9 cellular contexts compared by ENCODE assay signal in the genomic region with DNA sequence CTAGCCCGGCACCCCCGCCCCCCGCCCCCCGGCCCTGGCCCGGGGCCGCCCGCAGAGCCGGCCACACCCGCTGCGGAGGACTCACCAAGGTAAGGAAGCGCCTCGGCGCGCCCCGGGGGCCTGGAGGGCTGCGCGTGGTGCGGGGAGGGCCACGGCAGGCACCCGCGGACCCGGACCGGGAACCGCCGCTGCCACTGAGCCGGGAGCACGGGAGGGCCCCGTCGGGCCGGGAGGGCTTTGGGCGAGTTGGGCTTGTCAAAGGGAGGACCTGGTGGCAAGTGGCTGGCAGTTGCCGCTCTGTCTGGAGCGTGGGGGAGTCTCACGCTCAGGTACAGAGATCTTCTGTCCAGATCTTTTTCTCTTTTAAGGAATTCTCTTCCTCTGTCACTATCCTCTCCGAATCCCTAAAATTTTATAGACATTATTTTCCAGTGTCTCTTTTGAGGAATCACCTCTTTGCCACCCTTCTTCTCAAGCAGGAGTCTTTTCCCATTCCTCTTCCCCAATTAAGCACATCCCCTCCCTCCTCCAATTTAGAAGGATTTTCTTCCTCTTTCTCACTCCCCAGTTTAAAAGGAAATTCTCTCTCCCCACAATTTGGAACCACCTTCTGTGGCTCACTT. TPM values are rescaled to one million over a fixed set of nuclear protein-coding genes. Genes with fewer than 3 reads are reported as not detected.
A peak's percentile ranks its signal among the peaks of the same experiment; 100 is the strongest.
DNase-seq lines count a peak whose midpoint lies in the region; ATAC-seq lines count a peak whose summit lies in the region.
"Had no signal": no experiment of that assay in that cellular context is flagged by ENCODE, and none has a peak within 500 bp of the region (broad histone marks: within the 10 kb centered on the region; RNA-seq: fewer than 3 reads in every experiment).

No MANE protein-coding gene starts in this region.

- no peak overlapping the region for H3K27ac ChIP-seq in CD4-positive, CD25-positive, alpha-beta regulatory T cell (ENCODE audit: insufficient read depth, low read length, poor library complexity, severe bottlenecking)
- no peak overlapping the region for H3K27ac ChIP-seq in mesenchymal stem cell (ENCODE audit: low read length, poor library complexity, severe bottlenecking)
- H3K27ac ChIP-seq: neutrophil had no signal

- no peak overlapping the region for H3K18ac ChIP-seq in mesenchymal stem cell (ENCODE audit: low read depth in 1 of 2, low read length in 2 of 2)

- peak overlapping the region in 1 of 2 experiments; percentile 23 for H3K23ac ChIP-seq in mesenchymal stem cell (ENCODE audit: low read length in 2 of 2)

- no peak for DNase-seq in CD4-positive, CD25-positive, alpha-beta regulatory T cell
- peak; percentile 65 for DNase-seq in D341Med (ENCODE audit: low spot score)
- no peak for DNase-seq in activated T-helper 1 cell treated with anti-CD3 and anti-CD28 coated beads, Interleukin-12 subunit alpha, Interleukin-12 subunit beta, Interleukin-2, Interleukin-4 antibody, amounts not matched to agents 30 ng/mL and 10 ng/mL and 1 ng/mL, durations not matched to agents 14 hours and 24 hours and 36 hours (ENCODE audit: low spot score)
- DNase-seq in mesenchymal stem cell: no peak
- DNase-seq in cerebellum (ENCODE audit: low spot score): no peak
- DNase-seq in COR-L47 (lab: John Stamatoyannopoulos, UW): no peak
- DNase-seq in activated effector memory CD4-positive, alpha-beta T cell treated with Interleukin-2 at 50 U/mL for 16 hours: no peak

- H3K4me3 Mint-ChIP-seq in CD4-positive, CD25-positive, alpha-beta regulatory T cell: peak overlapping the region in 3 of 4 donors; percentile 10 to 82 (median 54)
- peak overlapping the region; percentile 25 for H3K4me3 Mint-ChIP-seq in activated T-helper 1 cell treated with anti-CD3 and anti-CD28 coated beads, Interleukin-12 subunit alpha, Interleukin-12 subunit beta, Interleukin-2, Interleukin-4 antibody, amounts not matched to agents 30 ng/mL and 10 ng/mL and 1 ng/mL, durations not matched to agents 14 hours and 24 hours and 36 hours

- peaks cover 0 to 31% (median 16%) of the 10 kb centered on the region in 4 donors for H3K4me1 Mint-ChIP-seq in CD4-positive, CD25-positive, alpha-beta regulatory T cell
- H3K4me1 Mint-ChIP-seq in activated T-helper 1 cell treated with anti-CD3 and anti-CD28 coated beads, Interleukin-12 subunit alpha, Interleukin-12 subunit beta, Interleukin-2, Interleukin-4 antibody, amounts not matched to agents 30 ng/mL and 10 ng/mL and 1 ng/mL, durations not matched to agents 14 hours and 24 hours and 36 hours (ENCODE audit: low read depth): peaks cover 42% of the 10 kb centered on the region

- peaks cover 4% of the 10 kb centered on the region for H3K36me3 Mint-ChIP-seq in CD4-positive, CD25-positive, alpha-beta regulatory T cell
- H3K36me3 Mint-ChIP-seq in activated T-helper 1 cell treated with anti-CD3 and anti-CD28 coated beads, Interleukin-12 subunit alpha, Interleukin-12 subunit beta, Interleukin-2, Interleukin-4 antibody, amounts not matched to agents 30 ng/mL and 10 ng/mL and 1 ng/mL, durations not matched to agents 14 hours and 24 hours and 36 hours (ENCODE audit: low read depth): peaks cover 9% of the 10 kb centered on the region

- no peak overlapping the region for H2BK5ac ChIP-seq in mesenchymal stem cell (ENCODE audit: low read depth, low read length, poor library complexity, severe bottlenecking)

- H4K91ac ChIP-seq in mesenchymal stem cell (ENCODE audit: low read length): no peak overlapping the region

- intact Hi-C loops in activated T-helper 1 cell treated with anti-CD3 and anti-CD28 coated beads, Interleukin-12 subunit alpha, Interleukin-12 subunit beta, Interleukin-2, Interleukin-4 antibody, amounts not matched to agents 30 ng/mL and 10 ng/mL and 1 ng/mL, durations not matched to agents 14 hours and 24 hours and 36 hours (cut with micrococcal nuclease): no loop called here

- H3K4me3 ChIP-seq in CD4-positive, CD25-positive, alpha-beta regulatory T cell (ENCODE audit: low read depth, low read length): no peak overlapping the region
- H3K4me3 ChIP-seq in mesenchymal stem cell (ENCODE audit: insufficient read depth in 1 of 2, low read depth in 1 of 2, low read length in 2 of 2): no peak overlapping the region

- H3K4ac ChIP-seq in mesenchymal stem cell (ENCODE audit: low read depth in 1 of 2, low read length in 2 of 2): no peak overlapping the region

- H3K4me2 ChIP-seq in mesenchymal stem cell (ENCODE audit: low read length, poor library complexity, severe bottlenecking): peak overlapping the region; percentile 25

- no peak overlapping the region for H2AFZ ChIP-seq in mesenchymal stem cell (ENCODE audit: low read depth, low read length)

- H3K4me1 ChIP-seq in CD4-positive, CD25-positive, alpha-beta regulatory T cell (ENCODE audit: control insufficient read depth, insufficient read depth, low read length, poor library complexity, severe bottlenecking): peaks cover 9% of the 10 kb centered on the region
- peaks cover 20% of the 10 kb centered on the region for H3K4me1 ChIP-seq in mesenchymal stem cell (ENCODE audit: control insufficient read depth, insufficient read depth, low read depth, low read length)

- peaks cover 90% of the 10 kb centered on the region for H3K27me3 Mint-ChIP-seq in CD4-positive, CD25-positive, alpha-beta regulatory T cell
- peaks cover 82% of the 10 kb centered on the region for H3K27me3 Mint-ChIP-seq in activated T-helper 1 cell treated with anti-CD3 and anti-CD28 coated beads, Interleukin-12 subunit alpha, Interleukin-12 subunit beta, Interleukin-2, Interleukin-4 antibody, amounts not matched to agents 30 ng/mL and 10 ng/mL and 1 ng/mL, durations not matched to agents 14 hours and 24 hours and 36 hours (ENCODE audit: insufficient read depth)

- no peak overlapping the region for H3K9ac ChIP-seq in mesenchymal stem cell (ENCODE audit: low read length)

- H2BK120ac ChIP-seq in mesenchymal stem cell (ENCODE audit: low read depth, low read length): no peak overlapping the region

- no peak overlapping the region for H2BK15ac ChIP-seq in mesenchymal stem cell (ENCODE audit: low read depth, poor library complexity, severe bottlenecking)

- no peaks in the 10 kb centered on the region for H3K79me1 ChIP-seq in mesenchymal stem cell (replicated peaks; ENCODE audit: low read length, poor library complexity, severe bottlenecking)

- H3K9me3 Mint-ChIP-seq in CD4-positive, CD25-positive, alpha-beta regulatory T cell: peaks cover 0 to 3% (median 0%) of the 10 kb centered on the region in 7 donors
- H3K9me3 Mint-ChIP-seq in activated T-helper 1 cell treated with anti-CD3 and anti-CD28 coated beads, Interleukin-12 subunit alpha, Interleukin-12 subunit beta, Interleukin-2, Interleukin-4 antibody, amounts not matched to agents 30 ng/mL and 10 ng/mL and 1 ng/mL, durations not matched to agents 14 hours and 24 hours and 36 hours: no peaks in the 10 kb centered on the region

- no peak overlapping the region for H2AK5ac ChIP-seq in mesenchymal stem cell (ENCODE audit: low read length, severe bottlenecking)

- no peaks in the 10 kb centered on the region for H3K9me3 ChIP-seq in CD4-positive, CD25-positive, alpha-beta regulatory T cell (ENCODE audit: control insufficient read depth in 2 of 2, low read length in 2 of 2)
- H3K9me3 ChIP-seq in mesenchymal stem cell (ENCODE audit: control insufficient read depth, low read length): no peaks in the 10 kb centered on the region
- H3K9me3 ChIP-seq: neutrophil had no signal

- 2% methylated on average over 21 of the region's 35 CpGs for WGBS in mesenchymal stem cell

- H3K14ac ChIP-seq in mesenchymal stem cell (ENCODE audit: low read length in 2 of 2): no peak overlapping the region

- no peak overlapping the region for H4K8ac ChIP-seq in mesenchymal stem cell (ENCODE audit: low read length)

- no peak overlapping the region for H2BK12ac ChIP-seq in mesenchymal stem cell (ENCODE audit: low read length in 2 of 2)

- H3K36me3 ChIP-seq in CD4-positive, CD25-positive, alpha-beta regulatory T cell (ENCODE audit: control insufficient read depth, insufficient read depth, low read length): no peaks in the 10 kb centered on the region
- no peaks in the 10 kb centered on the region for H3K36me3 ChIP-seq in mesenchymal stem cell (ENCODE audit: control insufficient read depth in 1 of 2, insufficient read depth in 2 of 2, low read depth in 1 of 2, low read length in 2 of 2)
- H3K36me3 ChIP-seq: neutrophil had no signal

- H3K27ac Mint-ChIP-seq in CD4-positive, CD25-positive, alpha-beta regulatory T cell: no peak overlapping the region
- peak overlapping the region; percentile 26 for H3K27ac Mint-ChIP-seq in activated T-helper 1 cell treated with anti-CD3 and anti-CD28 coated beads, Interleukin-12 subunit alpha, Interleukin-12 subunit beta, Interleukin-2, Interleukin-4 antibody, amounts not matched to agents 30 ng/mL and 10 ng/mL and 1 ng/mL, durations not matched to agents 14 hours and 24 hours and 36 hours

- H3K27me3 ChIP-seq in CD4-positive, CD25-positive, alpha-beta regulatory T cell (ENCODE audit: control insufficient read depth, insufficient read depth, low read length): peaks cover 42% of the 10 kb centered on the region
- peaks cover 91 to 92% of the 10 kb centered on the region in 2 experiments for H3K27me3 ChIP-seq in mesenchymal stem cell (ENCODE audit: control insufficient read depth in 1 of 2, insufficient read depth in 1 of 2, low read length in 2 of 2)

- ATAC-seq in CD4-positive, CD25-positive, alpha-beta regulatory T cell (ENCODE audit: low read depth in 2 of 2): no peak

RNA-seq across cellular contexts. Expression of a gene that starts 11.3 kb away (rescaled TPM):
- total RNA-seq in CD4-positive, CD25-positive, alpha-beta regulatory T cell: not detected
- not detected for polyA plus RNA-seq in CD4-positive, CD25-positive, alpha-beta regulatory T cell
- total RNA-seq in activated T-helper 1 cell treated with anti-CD3 and anti-CD28 coated beads, Interleukin-12 subunit alpha, Interleukin-12 subunit beta, Interleukin-2, Interleukin-4 antibody, amounts not matched to agents 30 ng/mL and 10 ng/mL and 1 ng/mL, durations not matched to agents 14 hours and 24 hours and 36 hours: not detected in 2 replicates
- not detected for polyA plus RNA-seq in mesenchymal stem cell (2013, experiment 1 of 2)
- polyA plus RNA-seq in mesenchymal stem cell (2013, experiment 2 of 2): 0.05 TPM
- total RNA-seq in cerebellum: 0.64 TPM
- total RNA-seq: activated CD8-positive, alpha-beta memory T cell treated with anti-CD3 and anti-CD28 coated beads for 36 hours had no signal
